In genomic region chrX:122203399-122203798, GRCh38 we compare ENCODE assay signal across 17 cellular contexts.
DNase-seq lines count a peak whose midpoint lies in the region; ATAC-seq and TF ChIP-seq lines count a peak whose summit lies in the region.
"Had no signal": no experiment of that assay in that cellular context is flagged by ENCODE, and none has a peak within 500 bp of the region (broad histone marks: within the 10 kb centered on the region; RNA-seq: fewer than 3 reads in every experiment).

No MANE protein-coding gene starts in this region.

- H2AFZ ChIP-seq in neuronal stem cell (ENCODE audit: low read length) = peak overlapping the region; percentile 48

- no peak overlapping the region for H2BK12ac ChIP-seq in neuronal stem cell (ENCODE audit: low read length)

- no peaks in the 10 kb centered on the region for H3K9me3 ChIP-seq in neuronal stem cell (replicated peaks in 1 of 2; ENCODE audit: control insufficient read depth in 2 of 2, insufficient read depth in 1 of 2, low read depth in 1 of 2, low read length in 2 of 2)

- H3K36me3 ChIP-seq in neuronal stem cell (replicated peaks in 1 of 2; ENCODE audit: control insufficient read depth in 2 of 2, insufficient read depth in 2 of 2, low read length in 2 of 2) = no peaks in the 10 kb centered on the region
- H3K36me3 ChIP-seq: BLaER1 treated with 17β-estradiol and CSF1 and Interleukin-3, amounts not matched to agents 10 nM and 100 nM had no signal

- no peak overlapping the region for H2BK120ac ChIP-seq in neuronal stem cell (ENCODE audit: low read depth, low read length)

- ATAC-seq in WTC11 = peak; percentile 60
- ATAC-seq: CD8-positive, alpha-beta T cell had no signal

- H4K91ac ChIP-seq in neuronal stem cell (ENCODE audit: low read depth, low read length, poor library complexity) = no peak overlapping the region

- H3K9me3 Mint-ChIP-seq in WTC11 = peaks cover 11% of the 10 kb centered on the region
- H3K9me3 Mint-ChIP-seq: CD8-positive, alpha-beta T cell had no signal

- DNase-seq in ELF-1 (ENCODE audit: low read depth, low spot score) (peak; percentile 23), WTC11 (ENCODE audit: low spot score) (no peak), iPS-NIHi11 (ENCODE audit: low spot score) (peak; percentile 3), neuronal stem cell (ENCODE audit: low spot score) (no peak), OCI-M2 (lab: John Stamatoyannopoulos, UW; ENCODE audit: unreplicated experiment) (no peak), DMS 273 (lab: John Stamatoyannopoulos, UW; ENCODE audit: unreplicated experiment) (no peak), NOMO-1 treated with DMSO at 0.1 percent for 48 hours (lab: John Stamatoyannopoulos, UW; ENCODE audit: unreplicated experiment) (no peak)
- DNase-seq: Calu3; CD8-positive, alpha-beta T cell; DMS 273 treated with DMSO at 0.1 percent for 48 hours; DMS53; DND-41; EL; KG1 had no signal

- no peak overlapping the region for H3K14ac ChIP-seq in neuronal stem cell (ENCODE audit: low read length)

- no peak overlapping the region for H3K9ac ChIP-seq in neuronal stem cell (ENCODE audit: low read depth, low read length, poor library complexity)
- H3K9ac ChIP-seq: BLaER1 treated with 17β-estradiol and CSF1 and Interleukin-3, amounts not matched to agents 10 nM and 100 nM had no signal

- H2AK5ac ChIP-seq in neuronal stem cell (ENCODE audit: low read depth, low read length) = no peak overlapping the region

- no peak overlapping the region for H3K4me3 Mint-ChIP-seq in WTC11
- H3K4me3 Mint-ChIP-seq: B cell; CD8-positive, alpha-beta T cell had no signal

- H3K27ac ChIP-seq in neuronal stem cell (replicated peaks; ENCODE audit: low read length) = no peak overlapping the region
- H3K27ac ChIP-seq: 22Rv1; BLaER1 treated with 17β-estradiol and CSF1 and Interleukin-3, amounts not matched to agents 10 nM and 100 nM had no signal

- H3K18ac ChIP-seq in neuronal stem cell (ENCODE audit: low read length) = no peak overlapping the region

- no peak overlapping the region for H3K27ac Mint-ChIP-seq in WTC11
- H3K27ac Mint-ChIP-seq: B cell; CD8-positive, alpha-beta T cell had no signal

- peaks cover 7% of the 10 kb centered on the region for H3K36me3 Mint-ChIP-seq in WTC11
- H3K36me3 Mint-ChIP-seq: CD8-positive, alpha-beta T cell had no signal

- no peak overlapping the region for H3K4me2 ChIP-seq in neuronal stem cell (ENCODE audit: insufficient read depth, low read length, poor library complexity, severe bottlenecking)
- H3K4me2 ChIP-seq: BLaER1 treated with 17β-estradiol and CSF1 and Interleukin-3, amounts not matched to agents 10 nM and 100 nM had no signal

- TF ChIP-seq CTCF in WTC11 (IDR thresholded peaks at IDR 0.05) = no peak

- H3K4me1 Mint-ChIP-seq in WTC11 = peaks cover 11% of the 10 kb centered on the region
- H3K4me1 Mint-ChIP-seq: B cell had no signal

- POLR2A ChIA-PET in WTC11 (lab: Charles Lee) = no interaction called here

- H3K4me1 ChIP-seq in neuronal stem cell (ENCODE audit: control insufficient read depth in 2 of 2, insufficient read depth in 1 of 2, low read depth in 1 of 2, low read length in 2 of 2) = no peaks in the 10 kb centered on the region
- H3K4me1 ChIP-seq: BLaER1 treated with 17β-estradiol and CSF1 and Interleukin-3, amounts not matched to agents 10 nM and 100 nM had no signal

- no peak overlapping the region for H3K4ac ChIP-seq in neuronal stem cell (ENCODE audit: low read length)

- H3K4me3 ChIP-seq in neuronal stem cell (ENCODE audit: low read length in 2 of 2) = no peak overlapping the region
- H3K4me3 ChIP-seq: BLaER1 treated with 17β-estradiol and CSF1 and Interleukin-3, amounts not matched to agents 10 nM and 100 nM had no signal

- no peak overlapping the region for H2BK5ac ChIP-seq in neuronal stem cell (ENCODE audit: low read length)

- H3K27me3 Mint-ChIP-seq in WTC11 (ENCODE audit: low read depth) = no peaks in the 10 kb centered on the region
- H3K27me3 Mint-ChIP-seq: B cell had no signal

- WGBS in neuronal stem cell (ENCODE audit: extremely low coverage in 2 of 2, insufficient read length in 2 of 2, insufficient replicate concordance in 1 of 2), 2 donors = no CpG with 5 or more reads among the region's 3 CpGs

- no peaks in the 10 kb centered on the region for H3K79me1 ChIP-seq in neuronal stem cell (ENCODE audit: low read depth, low read length)

- H2BK15ac ChIP-seq in neuronal stem cell (ENCODE audit: low read length) = no peak overlapping the region

- H4K8ac ChIP-seq in neuronal stem cell (ENCODE audit: low read depth, low read length) = no peak overlapping the region

- CTCF ChIA-PET in WTC11 (lab: Charles Lee) = no interaction called here

- no peaks in the 10 kb centered on the region for H3K27me3 ChIP-seq in neuronal stem cell (ENCODE audit: control insufficient read depth in 3 of 3, insufficient read depth in 3 of 3, low read depth in 1 of 3, low read length in 3 of 3)

- no peak overlapping the region for H3K23ac ChIP-seq in neuronal stem cell (ENCODE audit: low read depth, low read length, poor library complexity)

TF ChIP-seq in WTC11, 78 proteins besides CTCF, POLR2A, EP300 and RAD21 (continues in another document):
- TF ChIP-seq USF2 (CRISPR knock-in tag; IDR thresholded peaks at IDR 0.05) = peak; percentile 76
- TF ChIP-seq, protein P1, sequence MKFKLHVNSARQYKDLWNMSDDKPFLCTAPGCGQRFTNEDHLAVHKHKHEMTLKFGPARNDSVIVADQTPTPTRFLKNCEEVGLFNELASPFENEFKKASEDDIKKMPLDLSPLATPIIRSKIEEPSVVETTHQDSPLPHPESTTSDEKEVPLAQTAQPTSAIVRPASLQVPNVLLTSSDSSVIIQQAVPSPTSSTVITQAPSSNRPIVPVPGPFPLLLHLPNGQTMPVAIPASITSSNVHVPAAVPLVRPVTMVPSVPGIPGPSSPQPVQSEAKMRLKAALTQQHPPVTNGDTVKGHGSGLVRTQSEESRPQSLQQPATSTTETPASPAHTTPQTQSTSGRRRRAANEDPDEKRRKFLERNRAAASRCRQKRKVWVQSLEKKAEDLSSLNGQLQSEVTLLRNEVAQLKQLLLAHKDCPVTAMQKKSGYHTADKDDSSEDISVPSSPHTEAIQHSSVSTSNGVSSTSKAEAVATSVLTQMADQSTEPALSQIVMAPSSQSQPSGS (CRISPR knock-in tag; IDR thresholded peaks at IDR 0.05; ENCODE audit: borderline replicate concordance, low read depth) = no peak
- no peak for TF ChIP-seq TP53 (CRISPR knock-in tag; IDR thresholded peaks at IDR 0.05)
- no peak for TF ChIP-seq RORB (CRISPR knock-in tag; IDR thresholded peaks at IDR 0.05)
- TF ChIP-seq, protein P2, sequence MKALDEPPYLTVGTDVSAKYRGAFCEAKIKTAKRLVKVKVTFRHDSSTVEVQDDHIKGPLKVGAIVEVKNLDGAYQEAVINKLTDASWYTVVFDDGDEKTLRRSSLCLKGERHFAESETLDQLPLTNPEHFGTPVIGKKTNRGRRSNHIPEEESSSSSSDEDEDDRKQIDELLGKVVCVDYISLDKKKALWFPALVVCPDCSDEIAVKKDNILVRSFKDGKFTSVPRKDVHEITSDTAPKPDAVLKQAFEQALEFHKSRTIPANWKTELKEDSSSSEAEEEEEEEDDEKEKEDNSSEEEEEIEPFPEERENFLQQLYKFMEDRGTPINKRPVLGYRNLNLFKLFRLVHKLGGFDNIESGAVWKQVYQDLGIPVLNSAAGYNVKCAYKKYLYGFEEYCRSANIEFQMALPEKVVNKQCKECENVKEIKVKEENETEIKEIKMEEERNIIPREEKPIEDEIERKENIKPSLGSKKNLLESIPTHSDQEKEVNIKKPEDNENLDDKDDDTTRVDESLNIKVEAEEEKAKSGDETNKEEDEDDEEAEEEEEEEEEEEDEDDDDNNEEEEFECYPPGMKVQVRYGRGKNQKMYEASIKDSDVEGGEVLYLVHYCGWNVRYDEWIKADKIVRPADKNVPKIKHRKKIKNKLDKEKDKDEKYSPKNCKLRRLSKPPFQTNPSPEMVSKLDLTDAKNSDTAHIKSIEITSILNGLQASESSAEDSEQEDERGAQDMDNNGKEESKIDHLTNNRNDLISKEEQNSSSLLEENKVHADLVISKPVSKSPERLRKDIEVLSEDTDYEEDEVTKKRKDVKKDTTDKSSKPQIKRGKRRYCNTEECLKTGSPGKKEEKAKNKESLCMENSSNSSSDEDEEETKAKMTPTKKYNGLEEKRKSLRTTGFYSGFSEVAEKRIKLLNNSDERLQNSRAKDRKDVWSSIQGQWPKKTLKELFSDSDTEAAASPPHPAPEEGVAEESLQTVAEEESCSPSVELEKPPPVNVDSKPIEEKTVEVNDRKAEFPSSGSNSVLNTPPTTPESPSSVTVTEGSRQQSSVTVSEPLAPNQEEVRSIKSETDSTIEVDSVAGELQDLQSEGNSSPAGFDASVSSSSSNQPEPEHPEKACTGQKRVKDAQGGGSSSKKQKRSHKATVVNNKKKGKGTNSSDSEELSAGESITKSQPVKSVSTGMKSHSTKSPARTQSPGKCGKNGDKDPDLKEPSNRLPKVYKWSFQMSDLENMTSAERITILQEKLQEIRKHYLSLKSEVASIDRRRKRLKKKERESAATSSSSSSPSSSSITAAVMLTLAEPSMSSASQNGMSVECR (CRISPR knock-in tag; IDR thresholded peaks at IDR 0.05; ENCODE audit: borderline replicate concordance) = no peak
- no peak for TF ChIP-seq GTF2I (CRISPR knock-in tag; conservative IDR thresholded peaks at IDR 0.05)
- TF ChIP-seq, protein P3, sequence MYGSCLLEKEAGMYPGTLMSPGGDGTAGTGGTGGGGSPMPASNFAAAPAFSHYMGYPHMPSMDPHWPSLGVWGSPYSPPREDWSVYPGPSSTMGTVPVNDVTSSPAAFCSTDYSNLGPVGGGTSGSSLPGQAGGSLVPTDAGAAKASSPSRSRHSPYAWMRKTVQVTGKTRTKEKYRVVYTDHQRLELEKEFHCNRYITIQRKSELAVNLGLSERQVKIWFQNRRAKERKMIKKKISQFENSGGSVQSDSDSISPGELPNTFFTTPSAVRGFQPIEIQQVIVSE (CRISPR knock-in tag; IDR thresholded peaks at IDR 0.05; ENCODE audit: borderline replicate concordance) = no peak
- TF ChIP-seq, protein P4, sequence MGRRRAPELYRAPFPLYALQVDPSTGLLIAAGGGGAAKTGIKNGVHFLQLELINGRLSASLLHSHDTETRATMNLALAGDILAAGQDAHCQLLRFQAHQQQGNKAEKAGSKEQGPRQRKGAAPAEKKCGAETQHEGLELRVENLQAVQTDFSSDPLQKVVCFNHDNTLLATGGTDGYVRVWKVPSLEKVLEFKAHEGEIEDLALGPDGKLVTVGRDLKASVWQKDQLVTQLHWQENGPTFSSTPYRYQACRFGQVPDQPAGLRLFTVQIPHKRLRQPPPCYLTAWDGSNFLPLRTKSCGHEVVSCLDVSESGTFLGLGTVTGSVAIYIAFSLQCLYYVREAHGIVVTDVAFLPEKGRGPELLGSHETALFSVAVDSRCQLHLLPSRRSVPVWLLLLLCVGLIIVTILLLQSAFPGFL (CRISPR knock-in tag; IDR thresholded peaks at IDR 0.05; ENCODE audit: borderline replicate concordance) = no peak

Comparison
In these comparisons a context has a peak if more than half of its experiments do, and no peak if none do; other contexts are left out.
1. DNase-seq: peak in ELF-1 (single experiment) and iPS-NIHi11 (single experiment); none in WTC11 (single experiment), neuronal stem cell (single experiment), OCI-M2 (single experiment), DMS 273 (single experiment) and NOMO-1 treated with DMSO at 0.1 percent for 48 hours (single experiment).